Comparison of ENCODE assay signal across 9 cellular contexts in genomic region chr2:8090748-8091700, GRCh38.
A peak's percentile ranks its signal among the peaks of the same experiment; 100 is the strongest.
DNase-seq lines count a peak whose midpoint lies in the region; ATAC-seq and FAIRE-seq lines count a peak whose summit lies in the region.
"Had no signal": no experiment of that assay in that cellular context is flagged by ENCODE, and none has a peak within 500 bp of the region (broad histone marks: within the 10 kb centered on the region; RNA-seq: fewer than 3 reads in every experiment).

No MANE protein-coding gene starts in this region.

- peak; percentile 54 for ATAC-seq in HG03095 (IDR thresholded peaks at IDR 0.05; ENCODE audit: unreplicated experiment)
- ATAC-seq in central memory CD8-positive, alpha-beta T cell (replicated peaks; ENCODE audit: extremely low read depth, poor library complexity, severe bottlenecking): peak; percentile 24

- no peaks in the 10 kb centered on the region for H3K36me3 ChIP-seq in SJCRH30

- no peaks in the 10 kb centered on the region for H3K36me3 Mint-ChIP-seq in central memory CD8-positive, alpha-beta T cell (ENCODE audit: insufficient read depth)

- FAIRE-seq in GM18507 (lab: Jason Lieb, UNC): peak; percentile 15

- H3K27me3 Mint-ChIP-seq in central memory CD8-positive, alpha-beta T cell: no peaks in the 10 kb centered on the region

- peaks cover 21% of the 10 kb centered on the region for H3K4me1 ChIP-seq in SJCRH30

- H3K4me1 Mint-ChIP-seq in central memory CD8-positive, alpha-beta T cell: no peaks in the 10 kb centered on the region

- H3K4me3 Mint-ChIP-seq in central memory CD8-positive, alpha-beta T cell: no peak overlapping the region

- no peak overlapping the region for H3K4me3 ChIP-seq in SJCRH30
- H3K4me3 ChIP-seq: skin epidermis had no signal

- 0 out of 2 replicates have a peak, but pooled peaks cover 6% of the 10 kb centered on the region for H3K27me3 ChIP-seq in SJCRH30

- H3K9me3 Mint-ChIP-seq in central memory CD8-positive, alpha-beta T cell: no peaks in the 10 kb centered on the region

- peak; percentile 22 for DNase-seq in GM18507 (ENCODE audit: extremely low spot score, insufficient read length, low read depth)
- peak; percentile 51 to 62 for DNase-seq in SJCRH30
- DNase-seq in central memory CD8-positive, alpha-beta T cell (ENCODE audit: low spot score in 2 of 2): no peak
- peak; percentile 68 for DNase-seq in non-pigmented ciliary epithelial cell (ENCODE audit: low read depth)
- DNase-seq in NCI-H2081 (lab: John Stamatoyannopoulos, UW): no peak
- DNase-seq in NCI-H2227 treated with DMSO at 0.1 percent for 48 hours (lab: John Stamatoyannopoulos, UW): no peak
- DNase-seq in globus pallidus (ENCODE audit: low spot score): no peak

- no peak overlapping the region; the same call in 1 of the 2 replicates for H3K27ac ChIP-seq in SJCRH30

- H3K9me3 ChIP-seq in SJCRH30 (replicated peaks): no peaks in the 10 kb centered on the region

- no peak overlapping the region for H3K27ac Mint-ChIP-seq in central memory CD8-positive, alpha-beta T cell (ENCODE audit: low read depth)

Comparison
In these comparisons a context has a peak if more than half of its experiments do, and no peak if none do; other contexts are left out.
1. DNase-seq: peak in GM18507 (single experiment), SJCRH30 (2 of 2) and non-pigmented ciliary epithelial cell (single experiment); none in central memory CD8-positive, alpha-beta T cell (0 of 2), NCI-H2081 (0 of 2), NCI-H2227 treated with DMSO at 0.1 percent for 48 hours (single experiment) and globus pallidus (single experiment).